In genomic region chrX:30593435-30594200, GRCh38 we compare ENCODE assay signal across 9 cellular contexts. TPM values are rescaled to one million over a fixed set of nuclear protein-coding genes. Genes with fewer than 3 reads are reported as not detected.
DNase-seq lines count a peak whose midpoint lies in the region; ATAC-seq and TF ChIP-seq lines count a peak whose summit lies in the region.
"Had no signal": no experiment of that assay in that cellular context is flagged by ENCODE, and none has a peak within 500 bp of the region (broad histone marks: within the 10 kb centered on the region; RNA-seq: fewer than 3 reads in every experiment).

No MANE protein-coding gene starts in this region.

- no peak overlapping the region for H3K4me2 ChIP-seq in GM23248 (ENCODE audit: unreplicated experiment)
- H3K4me2 ChIP-seq in OCI-LY3 (ENCODE audit: low read length): peak overlapping the region; percentile 84

- no peaks in the 10 kb centered on the region for H3K9me3 Mint-ChIP-seq in stimulated activated effector memory CD8-positive, alpha-beta T cell treated with anti-CD3 and anti-CD28 coated beads, Interleukin-12 subunit alpha, Interleukin-12 subunit beta, amount 100 ng/mL, for 72 hours

- H3F3A ChIP-seq in GM23248 (ENCODE audit: insufficient read depth): no peaks in the 10 kb centered on the region

- no peak overlapping the region for H3K4me3 Mint-ChIP-seq in stimulated activated effector memory CD8-positive, alpha-beta T cell treated with anti-CD3 and anti-CD28 coated beads, Interleukin-12 subunit alpha, Interleukin-12 subunit beta, amount 100 ng/mL, for 72 hours

- H3K4me1 ChIP-seq in GM23248 (ENCODE audit: insufficient read depth) (no peaks in the 10 kb centered on the region), OCI-LY3 (ENCODE audit: low read length) (peaks cover 79% of the 10 kb centered on the region), liver (ENCODE audit: control insufficient read depth in 4 of 4, insufficient read depth in 4 of 4, low read length in 3 of 4) (peaks cover 0 to 2% (median 0%) of the 10 kb centered on the region in 4 donors)

- in situ Hi-C loops in GM23248 (cut with MboI): no loop called here

- H3K9ac ChIP-seq in GM23248 (no peak overlapping the region), OCI-LY3 (ENCODE audit: low read length) (peak overlapping the region; percentile 49; the same call in 1 of the 2 replicates), liver (ENCODE audit: low read depth in 1 of 2, low read length in 2 of 2) (no peak overlapping the region)

- DNase-seq in GM23248 (no peak), lower leg skin (ENCODE audit: low spot score in 2 of 2) (no peak), cerebellar nuclear complex (lab: John Stamatoyannopoulos, UW) (no peak)
- no peak for DNase-seq in stimulated activated effector memory CD8-positive, alpha-beta T cell treated with anti-CD3 and anti-CD28 coated beads, Interleukin-12 subunit alpha, Interleukin-12 subunit beta, amount 100 ng/mL, for 72 hours (ENCODE audit: low spot score in 2 of 2)

- H3K9me3 ChIP-seq in GM23248 (ENCODE audit: low read depth): no peaks in the 10 kb centered on the region
- no peaks in the 10 kb centered on the region for H3K9me3 ChIP-seq in OCI-LY3 (ENCODE audit: insufficient read depth, low read length)
- no peaks in the 10 kb centered on the region for H3K9me3 ChIP-seq in liver (ENCODE audit: control insufficient read depth in 4 of 4, low read length in 3 of 4)

- H3K36me3 ChIP-seq in GM23248 (ENCODE audit: low read depth): no peaks in the 10 kb centered on the region
- H3K36me3 ChIP-seq in OCI-LY3 (replicated peaks; ENCODE audit: low read depth, low read length): no peaks in the 10 kb centered on the region
- no peaks in the 10 kb centered on the region for H3K36me3 ChIP-seq in liver (ENCODE audit: control insufficient read depth in 4 of 4, insufficient read depth in 3 of 4, low read depth in 1 of 4, low read length in 3 of 4)

- peak; percentile 50 for ATAC-seq in GM18861 (IDR thresholded peaks at IDR 0.05; ENCODE audit: unreplicated experiment)
- ATAC-seq in HG03457 (IDR thresholded peaks at IDR 0.05; ENCODE audit: unreplicated experiment): no peak
- no peak for ATAC-seq in stimulated activated effector memory CD8-positive, alpha-beta T cell treated with anti-CD3 and anti-CD28 coated beads, Interleukin-12 subunit alpha, Interleukin-12 subunit beta, amount 100 ng/mL, for 72 hours

- no peak overlapping the region for H3K4me3 ChIP-seq in GM23248
- H3K4me3 ChIP-seq in OCI-LY3 (ENCODE audit: low read length): peak overlapping the region; percentile 58
- H3K4me3 ChIP-seq in liver (ENCODE audit: low read depth in 1 of 3, low read length in 3 of 3): no peak overlapping the region
- no peak overlapping the region for H3K4me3 ChIP-seq in lower leg skin (ENCODE audit: low read depth, poor library complexity, severe bottlenecking)

- H3K27me3 ChIP-seq in GM23248 (replicated peaks; ENCODE audit: insufficient read depth) (no peaks in the 10 kb centered on the region), OCI-LY3 (ENCODE audit: low read depth, low read length) (no peaks in the 10 kb centered on the region), liver (ENCODE audit: control insufficient read depth in 4 of 4, insufficient read depth in 4 of 4, low read length in 3 of 4) (no peaks in the 10 kb centered on the region)

- peak; percentile 58 to 61 for TF ChIP-seq RAD21 in liver (IDR thresholded peaks at IDR 0.05)

- 76 to 77% methylated on average over 6 of the region's 6 CpGs for WGBS in GM23248 (ENCODE audit: low coverage in 1 of 2, low lambda C conversion rate in 2 of 2, missing lambda C conversion rate in 2 of 2), 2 experiments
- 65% methylated on average over 6 of the region's 6 CpGs for WGBS in liver
- 50 to 61% methylated on average over 6 of the region's 6 CpGs for WGBS in lower leg skin, 2 donors

- H2AFZ ChIP-seq in GM23248: peak overlapping the region; percentile 45; the same call in 1 of the 2 replicates
- H2AFZ ChIP-seq in OCI-LY3 (ENCODE audit: low read depth, low read length): 0 out of 2 replicates have a peak overlapping the region, but pooled peaks have one; percentile 41

- intact Hi-C loops in lower leg skin (cut with DNase I; ENCODE audit: low total_unique reads): no loop called here

- no peaks in the 10 kb centered on the region for H3K36me3 Mint-ChIP-seq in stimulated activated effector memory CD8-positive, alpha-beta T cell treated with anti-CD3 and anti-CD28 coated beads, Interleukin-12 subunit alpha, Interleukin-12 subunit beta, amount 100 ng/mL, for 72 hours

- H3K79me2 ChIP-seq in GM23248 (ENCODE audit: insufficient read depth): no peaks in the 10 kb centered on the region
- no peaks in the 10 kb centered on the region for H3K79me2 ChIP-seq in OCI-LY3 (ENCODE audit: low read length)

- H3K27ac Mint-ChIP-seq in stimulated activated effector memory CD8-positive, alpha-beta T cell treated with anti-CD3 and anti-CD28 coated beads, Interleukin-12 subunit alpha, Interleukin-12 subunit beta, amount 100 ng/mL, for 72 hours: no peak overlapping the region

- H3K27ac ChIP-seq in GM23248 (no peak overlapping the region), OCI-LY3 (ENCODE audit: low read length) (peak overlapping the region; percentile 79), liver (ENCODE audit: low read depth in 1 of 2, low read length in 2 of 2) (no peak overlapping the region)

- no peaks in the 10 kb centered on the region for H3K9me2 ChIP-seq in GM23248 (ENCODE audit: insufficient read depth)

- no peak for TF ChIP-seq POLR2A in lower leg skin (IDR thresholded peaks at IDR 0.05)

- no peaks in the 10 kb centered on the region for H3K4me1 Mint-ChIP-seq in stimulated activated effector memory CD8-positive, alpha-beta T cell treated with anti-CD3 and anti-CD28 coated beads, Interleukin-12 subunit alpha, Interleukin-12 subunit beta, amount 100 ng/mL, for 72 hours

- TF ChIP-seq CTCF in OCI-LY3 (IDR thresholded peaks at IDR 0.05; ENCODE audit: low read depth, low read length): peak; percentile 43
- TF ChIP-seq CTCF in liver (IDR thresholded peaks at IDR 0.05; ENCODE audit: low read depth, low read length, missing input control): no peak
- TF ChIP-seq CTCF in lower leg skin (IDR thresholded peaks at IDR 0.05): no peak

- no peaks in the 10 kb centered on the region for H4K20me1 ChIP-seq in GM23248 (ENCODE audit: insufficient read depth)
- H4K20me1 ChIP-seq in OCI-LY3 (ENCODE audit: insufficient read depth, low read length): no peaks in the 10 kb centered on the region

TF ChIP-seq in liver, 16 proteins besides CTCF, POLR2A, EP300 and RAD21:
- TF ChIP-seq FOXA1 (IDR thresholded peaks at IDR 0.05) (no peak), YY1 (IDR thresholded peaks at IDR 0.05) (no peak), TAF1 (conservative IDR thresholded peaks at IDR 0.05) (no peak)

RNA-seq across cellular contexts. Expression of gene TASL, which starts 16.1 kb away (rescaled TPM):
- total RNA-seq in GM23248 (2014; rRNA removed; shearing (Covaris generic)): not detected in 2 replicates
- polyA plus RNA-seq in GM23248 (2016; fragmentation: Nextera tagmentation; extraction: Ambion mirVana): not detected in 2 replicates
- total RNA-seq in liver: 1 to 10 TPM; 1.2 to 3.5 TPM
- under 1 TPM; 0.33 to 0.38 TPM for polyA plus RNA-seq in liver
- total RNA-seq in lower leg skin: 1 to 10 TPM in 2 of 4 donors, under 1 TPM in 2; 0.34 to 1.5 (median 0.94) TPM
- total RNA-seq: H4 had no signal

RNA-seq across cellular contexts. Expression of gene GK, which starts 59.6 kb away (rescaled TPM):
- total RNA-seq in GM23248 (2014; rRNA removed; shearing (Covaris generic)): 10.4 and 11.8 TPM in 2 replicates
- 15.2 and 16.9 TPM in 2 replicates for polyA plus RNA-seq in GM23248 (2016; fragmentation: Nextera tagmentation; extraction: Ambion mirVana)
- total RNA-seq in liver: 100 to 1,000 TPM in 1 of 2 donors, 10 to 100 TPM in 1; 27.9 to 145 TPM
- polyA plus RNA-seq in liver: 10 to 100 TPM; 44.0 to 44.1 TPM
- 10 to 100 TPM in 1 of 4 donors, 1 to 10 TPM in 3; 2.8 to 10.6 (median 6.4) TPM for total RNA-seq in lower leg skin
